8 cellular contexts compared by ENCODE assay signal in the genomic region with DNA sequence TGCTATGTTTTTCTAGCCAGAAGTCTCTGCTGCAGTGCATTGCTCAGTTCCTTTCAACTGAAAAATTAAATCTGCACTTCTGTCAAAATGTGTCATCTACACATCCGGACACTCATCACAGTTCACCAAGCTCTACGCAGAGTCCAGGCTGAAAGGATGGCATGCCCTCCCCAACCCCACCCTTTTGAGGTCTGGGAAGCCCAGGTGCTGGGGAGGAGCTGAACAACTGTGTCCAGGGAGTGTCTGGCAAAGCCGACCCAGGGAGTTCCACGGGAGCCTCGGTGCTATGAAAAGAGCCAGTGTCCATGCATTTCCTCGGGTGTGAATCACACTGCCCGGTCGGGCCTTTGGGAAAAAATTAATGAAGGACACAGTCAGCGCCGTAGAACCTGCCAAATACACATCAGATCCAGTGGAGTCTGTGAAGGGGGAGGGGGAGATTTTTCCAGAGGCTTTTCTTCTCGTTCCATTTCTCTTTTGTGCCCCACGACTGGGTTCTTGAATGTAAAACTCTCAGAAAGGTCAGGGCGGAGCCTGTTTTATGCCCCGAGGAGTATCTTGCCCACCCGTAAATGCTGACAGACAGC. TPM values are rescaled to one million over a fixed set of nuclear protein-coding genes. Genes with fewer than 3 reads are reported as not detected.
DNase-seq lines count a peak whose midpoint lies in the region; ATAC-seq and TF ChIP-seq lines count a peak whose summit lies in the region.

No MANE protein-coding gene starts in this region.

- no peak overlapping the region for H3K23ac ChIP-seq in trophoblast cell (ENCODE audit: low read length)

- DNase-seq in AG08395 (ENCODE audit: low spot score) (peak; percentile 50), amniotic epithelial cell (ENCODE audit: low read depth) (peak; percentile 44), left cardiac atrium (peak; percentile 40), trophoblast cell (peak; percentile 21 to 36)

- no peak overlapping the region for H3K14ac ChIP-seq in trophoblast cell (ENCODE audit: low read length)

- peak overlapping the region; percentile 87 for H3K4me2 ChIP-seq in trophoblast cell (ENCODE audit: low read length)

- peak overlapping the region; percentile 83 for H3K4me3 ChIP-seq in trophoblast cell (ENCODE audit: low read depth, low read length)

- peak overlapping the region; percentile 17 for H2BK5ac ChIP-seq in trophoblast cell (ENCODE audit: low read depth, low read length, poor library complexity)

- H3K79me2 ChIP-seq in trophoblast cell (ENCODE audit: control insufficient read depth, insufficient read depth, low read length, poor library complexity), result peaks cover 8% of the 10 kb centered on the region

- peak overlapping the region; percentile 64 for H2AFZ ChIP-seq in trophoblast cell (ENCODE audit: insufficient read depth, low read length, poor library complexity)

- intact Hi-C loops in left cardiac atrium (cut with DNase I), result loop anchor here in 1 of 2 donors (10.0 kb wide), 1 partner anchor 92 kb away; no protein-coding TSS in a partner anchor

- ATAC-seq in GM21576 (IDR thresholded peaks at IDR 0.05; ENCODE audit: unreplicated experiment), result peak; percentile 10
- ATAC-seq in left cardiac atrium, result peak; percentile 25 to 63
- ATAC-seq in HG03095 (IDR thresholded peaks at IDR 0.05; ENCODE audit: unreplicated experiment), result no peak
- no peak for ATAC-seq in GM19452 (IDR thresholded peaks at IDR 0.05; ENCODE audit: unreplicated experiment)

- H4K91ac ChIP-seq in trophoblast cell (ENCODE audit: low read depth, low read length), result peak overlapping the region; percentile 65

- no peak overlapping the region for H2AK5ac ChIP-seq in trophoblast cell (ENCODE audit: low read length)

- no peaks in the 10 kb centered on the region for H3K27me3 ChIP-seq in trophoblast cell (ENCODE audit: insufficient read depth, low read length)

- H3K36me3 ChIP-seq in trophoblast cell (ENCODE audit: control insufficient read depth in 1 of 2, insufficient read depth in 2 of 2, low read length in 2 of 2), result no peaks in the 10 kb centered on the region

- H3K9ac ChIP-seq in trophoblast cell (ENCODE audit: low read length), result peak overlapping the region; percentile 84

- no peaks in the 10 kb centered on the region for H3K9me3 ChIP-seq in trophoblast cell (ENCODE audit: insufficient read depth, low read depth, low read length)

- H3K4me1 ChIP-seq in trophoblast cell (ENCODE audit: control insufficient read depth in 1 of 2, insufficient read depth in 2 of 2, low read length in 2 of 2), result peaks cover 0 to 3% of the 10 kb centered on the region in 2 experiments

- peak overlapping the region; percentile 80 for H4K8ac ChIP-seq in trophoblast cell (ENCODE audit: low read depth, low read length)

- H3K18ac ChIP-seq in trophoblast cell (ENCODE audit: low read length), result no peak overlapping the region

- peaks cover 6% of the 10 kb centered on the region for H3K79me1 ChIP-seq in trophoblast cell (ENCODE audit: low read length)

- H3K27ac ChIP-seq in trophoblast cell (ENCODE audit: low read depth, low read length), result peak overlapping the region; percentile 6

- H3K4ac ChIP-seq in trophoblast cell (ENCODE audit: low read depth, low read length), result no peak overlapping the region

- no peak overlapping the region for H4K12ac ChIP-seq in trophoblast cell (ENCODE audit: low read depth, low read length)

- no CpG with 5 or more reads among the region's 15 CpGs for WGBS in trophoblast cell (ENCODE audit: extremely low coverage, insufficient coverage, insufficient read length)

- peak overlapping the region; percentile 2 for H2BK120ac ChIP-seq in trophoblast cell (ENCODE audit: insufficient read depth, low read length, poor library complexity)

- no peak overlapping the region for H2BK12ac ChIP-seq in trophoblast cell (ENCODE audit: low read length)

TF ChIP-seq in PFSK-1, 5 proteins besides CTCF, POLR2A, EP300 and RAD21:
- TF ChIP-seq TAF1 (IDR thresholded peaks at IDR 0.05; ENCODE audit: borderline replicate concordance, insufficient read depth, low read length), result 0 out of 2 replicates have a peak, but pooled peaks have one; percentile 2
- TF ChIP-seq POLR2AphosphoS5 (IDR thresholded peaks at IDR 0.05; ENCODE audit: low read depth, low read length), result no peak
- TF ChIP-seq SIN3A (IDR thresholded peaks at IDR 0.05; ENCODE audit: borderline replicate concordance, insufficient read depth, low read length), result no peak
- TF ChIP-seq, protein P1, sequence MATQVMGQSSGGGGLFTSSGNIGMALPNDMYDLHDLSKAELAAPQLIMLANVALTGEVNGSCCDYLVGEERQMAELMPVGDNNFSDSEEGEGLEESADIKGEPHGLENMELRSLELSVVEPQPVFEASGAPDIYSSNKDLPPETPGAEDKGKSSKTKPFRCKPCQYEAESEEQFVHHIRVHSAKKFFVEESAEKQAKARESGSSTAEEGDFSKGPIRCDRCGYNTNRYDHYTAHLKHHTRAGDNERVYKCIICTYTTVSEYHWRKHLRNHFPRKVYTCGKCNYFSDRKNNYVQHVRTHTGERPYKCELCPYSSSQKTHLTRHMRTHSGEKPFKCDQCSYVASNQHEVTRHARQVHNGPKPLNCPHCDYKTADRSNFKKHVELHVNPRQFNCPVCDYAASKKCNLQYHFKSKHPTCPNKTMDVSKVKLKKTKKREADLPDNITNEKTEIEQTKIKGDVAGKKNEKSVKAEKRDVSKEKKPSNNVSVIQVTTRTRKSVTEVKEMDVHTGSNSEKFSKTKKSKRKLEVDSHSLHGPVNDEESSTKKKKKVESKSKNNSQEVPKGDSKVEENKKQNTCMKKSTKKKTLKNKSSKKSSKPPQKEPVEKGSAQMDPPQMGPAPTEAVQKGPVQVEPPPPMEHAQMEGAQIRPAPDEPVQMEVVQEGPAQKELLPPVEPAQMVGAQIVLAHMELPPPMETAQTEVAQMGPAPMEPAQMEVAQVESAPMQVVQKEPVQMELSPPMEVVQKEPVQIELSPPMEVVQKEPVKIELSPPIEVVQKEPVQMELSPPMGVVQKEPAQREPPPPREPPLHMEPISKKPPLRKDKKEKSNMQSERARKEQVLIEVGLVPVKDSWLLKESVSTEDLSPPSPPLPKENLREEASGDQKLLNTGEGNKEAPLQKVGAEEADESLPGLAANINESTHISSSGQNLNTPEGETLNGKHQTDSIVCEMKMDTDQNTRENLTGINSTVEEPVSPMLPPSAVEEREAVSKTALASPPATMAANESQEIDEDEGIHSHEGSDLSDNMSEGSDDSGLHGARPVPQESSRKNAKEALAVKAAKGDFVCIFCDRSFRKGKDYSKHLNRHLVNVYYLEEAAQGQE (IDR thresholded peaks at IDR 0.05; ENCODE audit: insufficient read depth in 1 of 2, low read depth in 2 of 2, low read length in 2 of 2), result no peak
- TF ChIP-seq FOXP2 (optimal IDR thresholded peaks at IDR 0.05; ENCODE audit: borderline replicate concordance, extremely low read depth, extremely low read length, insufficient read depth), result no peak

RNA-seq across cellular contexts. Expression of a gene that starts 0.7 kb away (rescaled TPM):
- polyA plus RNA-seq in PFSK-1 (2012; ENCODE audit: insufficient read length, low read depth), result 7.1 TPM
- total RNA-seq in left cardiac atrium, result 10 to 100 TPM; 13.6 to 15.1 TPM
- 16.7 and 17.7 TPM in 2 replicates for polyA plus RNA-seq in trophoblast cell (2013)

Comparison
In these comparisons a context has a peak if more than half of its experiments do, and no peak if none do; other contexts are left out.
1. ATAC-seq: peak in GM21576 (single experiment) and left cardiac atrium (2 of 2); none in HG03095 (single experiment) and GM19452 (single experiment).
2. Peak in every context shown above with its lines, with median percentiles within 50 percentile points of each other: DNase-seq.